12 cellular contexts compared by ENCODE assay signal in the genomic region with DNA sequence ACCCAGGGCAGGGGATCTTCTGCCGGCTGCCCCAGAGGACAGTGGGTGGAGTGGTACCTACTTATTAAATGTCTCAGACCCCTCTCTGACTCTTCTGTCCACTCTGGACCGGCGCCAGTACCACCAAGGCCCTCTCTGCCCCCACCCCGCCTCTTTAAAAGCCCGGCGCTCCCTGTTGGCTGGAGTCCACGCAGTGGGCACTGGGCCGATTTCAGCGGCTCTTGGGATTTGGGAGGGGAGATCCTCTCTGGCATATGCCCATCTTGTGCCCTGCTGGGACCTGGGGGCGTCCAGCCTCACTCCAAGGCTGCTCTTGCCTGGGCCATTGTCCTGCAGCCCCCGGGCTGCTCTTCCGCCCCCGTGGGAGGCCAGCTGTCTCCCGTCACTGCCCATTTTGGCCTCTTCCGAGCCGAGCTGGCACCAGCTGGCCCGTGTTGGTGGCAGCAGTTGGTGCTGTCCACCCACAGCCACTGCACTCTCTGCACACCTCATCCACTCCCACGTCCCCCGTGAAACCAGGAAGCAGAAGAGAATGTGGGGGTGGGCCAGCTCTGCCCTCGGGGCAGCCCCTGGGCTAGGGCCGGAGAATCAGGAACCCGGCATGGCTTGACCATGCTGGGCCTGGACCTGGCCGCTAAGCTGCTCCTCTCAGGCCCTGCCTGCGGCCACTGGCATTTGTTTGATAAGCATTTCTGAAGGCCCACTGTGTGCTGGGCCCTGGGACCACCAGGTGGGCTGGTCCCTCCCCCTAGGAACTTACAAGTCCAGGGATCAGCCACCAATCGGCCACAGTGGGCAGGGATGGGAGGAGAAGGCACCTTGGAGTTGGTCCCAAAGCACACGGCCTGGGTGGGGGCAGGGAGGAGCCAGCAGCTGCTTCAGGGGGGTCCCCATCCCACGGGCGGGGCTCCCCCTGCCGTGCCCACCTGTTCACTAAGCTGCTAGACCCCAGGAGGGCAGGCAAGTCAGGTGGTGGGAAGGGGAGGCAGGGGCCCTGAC. TPM values are rescaled to one million over a fixed set of nuclear protein-coding genes. Genes with fewer than 3 reads are reported as not detected.
DNase-seq lines count a peak whose midpoint lies in the region; ATAC-seq and TF ChIP-seq lines count a peak whose summit lies in the region.
"Had no signal": no experiment of that assay in that cellular context is flagged by ENCODE, and none has a peak within 500 bp of the region (broad histone marks: within the 10 kb centered on the region; RNA-seq: fewer than 3 reads in every experiment).

No MANE protein-coding gene starts in this region.

- TF ChIP-seq CTCF in RWPE2 (IDR thresholded peaks at IDR 0.05; ENCODE audit: poor library complexity, severe bottlenecking) (no peak), left ventricle myocardium inferior (IDR thresholded peaks at IDR 0.05; ENCODE audit: borderline replicate concordance) (no peak), psoas muscle (IDR thresholded peaks at IDR 0.05) (no peak)

- H3K9me3 ChIP-seq in BLaER1 = no peaks in the 10 kb centered on the region
- H3K9me3 ChIP-seq in RWPE2 (ENCODE audit: severe bottlenecking) = no peaks in the 10 kb centered on the region
- no peaks in the 10 kb centered on the region for H3K9me3 ChIP-seq in left ventricle myocardium inferior (replicated peaks)
- no peaks in the 10 kb centered on the region for H3K9me3 ChIP-seq in psoas muscle

- peaks cover 7% of the 10 kb centered on the region for H3K4me1 Mint-ChIP-seq in activated naive CD4-positive, alpha-beta T cell treated with anti-CD3 and anti-CD28 coated beads for 36 hours (ENCODE audit: low read depth)

- H3K36me3 ChIP-seq in BLaER1 = peaks cover 8% of the 10 kb centered on the region
- H3K36me3 ChIP-seq in RWPE2 (ENCODE audit: low read depth) = peaks cover 7% of the 10 kb centered on the region
- peaks cover 11% of the 10 kb centered on the region for H3K36me3 ChIP-seq in left ventricle myocardium inferior
- peaks cover 6 to 11% of the 10 kb centered on the region in 2 donors for H3K36me3 ChIP-seq in psoas muscle (ENCODE audit: insufficient read depth in 1 of 2, low read depth in 1 of 2)

- H3K4me2 ChIP-seq in BLaER1 = no peak overlapping the region

- no peaks in the 10 kb centered on the region for H3K27me3 Mint-ChIP-seq in activated naive CD4-positive, alpha-beta T cell treated with anti-CD3 and anti-CD28 coated beads for 36 hours (ENCODE audit: low read depth)
- H3K27me3 Mint-ChIP-seq: naive thymus-derived CD4-positive, alpha-beta T cell had no signal

- H3K9ac ChIP-seq in BLaER1 = peak overlapping the region; percentile 34; the same call in 1 of the 2 replicates

- no peak overlapping the region for H3K4me3 Mint-ChIP-seq in activated naive CD4-positive, alpha-beta T cell treated with anti-CD3 and anti-CD28 coated beads for 36 hours

- no peak overlapping the region for H3K27ac Mint-ChIP-seq in activated naive CD4-positive, alpha-beta T cell treated with anti-CD3 and anti-CD28 coated beads for 36 hours

- ATAC-seq in RWPE2 (ENCODE audit: low read depth) = no peak
- ATAC-seq in psoas muscle = peak in 3 of 4 donors; percentile 6 to 15 (median 10)
- ATAC-seq in HG02852 (IDR thresholded peaks at IDR 0.05; ENCODE audit: unreplicated experiment) = no peak
- ATAC-seq: naive thymus-derived CD4-positive, alpha-beta T cell had no signal

- peaks cover 5% of the 10 kb centered on the region for H3K36me3 Mint-ChIP-seq in activated naive CD4-positive, alpha-beta T cell treated with anti-CD3 and anti-CD28 coated beads for 36 hours (ENCODE audit: low read depth)
- H3K36me3 Mint-ChIP-seq: naive thymus-derived CD4-positive, alpha-beta T cell had no signal

- CTCF ChIA-PET in activated naive CD4-positive, alpha-beta T cell treated with anti-CD3 and anti-CD28 coated beads for 36 hours (lab: Charles Lee) = interaction anchor here (1.0 to 2.7 kb wide), 9 partner anchors 19 to 128 kb away, joined by 3 to 30 read pairs (median 4); a partner anchor contains a TSS

- peaks cover 21% of the 10 kb centered on the region for H4K20me1 ChIP-seq in BLaER1

- H3K4me3 ChIP-seq in BLaER1 (no peak overlapping the region), RWPE2 (ENCODE audit: severe bottlenecking) (no peak overlapping the region), left ventricle myocardium inferior (no peak overlapping the region), psoas muscle (peak overlapping the region; percentile 43)

- WGBS in psoas muscle, 3 donors = 27 to 38% (median 29%) methylated on average over 28 to 29 of the region's 29 CpGs

- H3K27me3 ChIP-seq in BLaER1 (no peaks in the 10 kb centered on the region), RWPE2 (ENCODE audit: insufficient read depth, poor library complexity, severe bottlenecking) (no peaks in the 10 kb centered on the region), left ventricle myocardium inferior (ENCODE audit: low read depth) (no peaks in the 10 kb centered on the region), psoas muscle (ENCODE audit: insufficient read depth in 3 of 3, low read length in 2 of 3) (no peaks in the 10 kb centered on the region)

- intact Hi-C loops in left ventricle myocardium inferior (cut with micrococcal nuclease) = no loop called here
- intact Hi-C loops in psoas muscle (cut with DNase I) = loop anchor here (5.0 kb wide), 2 partner anchors 45 to 100 kb away; a partner anchor contains a TSS
- intact Hi-C loops in activated naive CD4-positive, alpha-beta T cell treated with anti-CD3 and anti-CD28 coated beads for 36 hours (cut with micrococcal nuclease) = no loop called here

- H3K4me1 ChIP-seq in BLaER1 (peaks cover 55% of the 10 kb centered on the region), RWPE2 (ENCODE audit: insufficient read depth, poor library complexity, severe bottlenecking) (peaks cover 9% of the 10 kb centered on the region), left ventricle myocardium inferior (peaks cover 77% of the 10 kb centered on the region), psoas muscle (peaks cover 26% of the 10 kb centered on the region)

- DNase-seq in RWPE2 (ENCODE audit: low spot score) (peak; percentile 64), left ventricle myocardium inferior (no peak), psoas muscle (peak; percentile 32 to 60), epidermal melanocyte (ENCODE audit: insufficient read length, low spot score) (no peak), hepatic stellate cell (ENCODE audit: low spot score) (no peak)
- no peak for DNase-seq in activated naive CD4-positive, alpha-beta T cell treated with anti-CD3 and anti-CD28 coated beads for 36 hours
- DNase-seq: activated CD4-positive, alpha-beta T cell treated with anti-CD3 and anti-CD28 coated beads for 4 hours; activated effector memory CD4-positive, alpha-beta T cell treated with anti-CD3 and anti-CD28 coated beads, Interleukin-2, amount 50 U/mL, for 16 hours had no signal

- H3K9me3 Mint-ChIP-seq in activated naive CD4-positive, alpha-beta T cell treated with anti-CD3 and anti-CD28 coated beads for 36 hours = no peaks in the 10 kb centered on the region
- H3K9me3 Mint-ChIP-seq: naive thymus-derived CD4-positive, alpha-beta T cell had no signal

- H3K27ac ChIP-seq in BLaER1 = peak overlapping the region; percentile 19
- H3K27ac ChIP-seq in RWPE2 (ENCODE audit: poor library complexity, severe bottlenecking) = peak overlapping the region; percentile 58
- H3K27ac ChIP-seq in left ventricle myocardium inferior (replicated peaks) = peak overlapping the region; percentile 94
- H3K27ac ChIP-seq in psoas muscle = peak overlapping the region; percentile 87

RNA-seq across cellular contexts. Expression of a gene that starts 2.1 kb away (rescaled TPM):
- total RNA-seq in left ventricle myocardium inferior (3.6 TPM), psoas muscle (1 to 10 TPM; 1.7 to 7.9 (median 5.9) TPM)
- 1 to 10 TPM; 3.4 to 6.0 (median 4.5) TPM for polyA plus RNA-seq in psoas muscle
- under 1 TPM in 1 of 2 experiments, not detected in 1; 0.83 TPM for total RNA-seq in activated naive CD4-positive, alpha-beta T cell treated with anti-CD3 and anti-CD28 coated beads for 36 hours
- polyA plus RNA-seq: naive thymus-derived CD4-positive, alpha-beta T cell had no signal

RNA-seq across cellular contexts. Expression of a gene that starts 2.7 kb away (rescaled TPM):
- total RNA-seq in left ventricle myocardium inferior (157 TPM), psoas muscle (100 to 1,000 TPM; 135 to 236 (median 171) TPM)
- 100 to 1,000 TPM; 202 to 261 (median 213) TPM for polyA plus RNA-seq in psoas muscle
- 10 to 100 TPM; 44.0 to 47.8 TPM for total RNA-seq in activated naive CD4-positive, alpha-beta T cell treated with anti-CD3 and anti-CD28 coated beads for 36 hours

RNA-seq across cellular contexts. Expression of a gene that starts 4.9 kb away (rescaled TPM):
- total RNA-seq in left ventricle myocardium inferior = 7.8 TPM
- 1 to 10 TPM in 1 of 4 donors, under 1 TPM in 2, not detected in 1; 0.38 to 1.5 (median 0.48) TPM for total RNA-seq in psoas muscle
- under 1 TPM; 0.06 to 0.17 (median 0.13) TPM for polyA plus RNA-seq in psoas muscle
- 1 to 10 TPM; 1.1 to 1.9 TPM for total RNA-seq in activated naive CD4-positive, alpha-beta T cell treated with anti-CD3 and anti-CD28 coated beads for 36 hours
- total RNA-seq: bronchial epithelial cell had no signal
- polyA plus RNA-seq: naive thymus-derived CD4-positive, alpha-beta T cell had no signal

RNA-seq across cellular contexts. Expression of a gene that starts 30.1 kb away (rescaled TPM):
- total RNA-seq in left ventricle myocardium inferior (3,579 TPM), psoas muscle (100 to 1,000 TPM in 1 of 4 donors, 10 to 100 TPM in 3; 23.3 to 130 (median 74.3) TPM)
- polyA plus RNA-seq in psoas muscle = 10 to 100 TPM; 29.9 to 37.9 (median 37.8) TPM
- total RNA-seq in activated naive CD4-positive, alpha-beta T cell treated with anti-CD3 and anti-CD28 coated beads for 36 hours = not detected
- polyA plus RNA-seq: naive thymus-derived CD4-positive, alpha-beta T cell had no signal

RNA-seq across cellular contexts. Expression of a gene that starts 35.6 kb away (rescaled TPM):
- 11.7 TPM for total RNA-seq in left ventricle myocardium inferior
- under 1 TPM; 0.10 to 0.79 (median 0.38) TPM for total RNA-seq in psoas muscle
- polyA plus RNA-seq in psoas muscle = under 1 TPM; 0.04 to 0.14 (median 0.06) TPM
- total RNA-seq in activated naive CD4-positive, alpha-beta T cell treated with anti-CD3 and anti-CD28 coated beads for 36 hours = not detected
- total RNA-seq: bronchial epithelial cell had no signal
- polyA plus RNA-seq: naive thymus-derived CD4-positive, alpha-beta T cell had no signal

Comparison
In these comparisons a context has a peak if more than half of its experiments do, and no peak if none do; other contexts are left out.
1. H3K27ac ChIP-seq: peak in every context shown above with its lines; median percentile 94 in left ventricle myocardium inferior; 87 in psoas muscle; 58 in RWPE2; 19 in BLaER1.
2. ATAC-seq: peak in psoas muscle (3 of 4); none in RWPE2 (single experiment) and HG02852 (single experiment).
3. DNase-seq: peak in RWPE2 (single experiment) and psoas muscle (2 of 2); none in left ventricle myocardium inferior (single experiment), epidermal melanocyte (single experiment), activated naive CD4-positive, alpha-beta T cell treated with anti-CD3 and anti-CD28 coated beads for 36 hours (single experiment) and hepatic stellate cell (single experiment).
4. intact Hi-C loops: an anchor here in psoas muscle (5.0 kb wide); none called in left ventricle myocardium inferior and activated naive CD4-positive, alpha-beta T cell treated with anti-CD3 and anti-CD28 coated beads for 36 hours.